In the genomic region with DNA sequence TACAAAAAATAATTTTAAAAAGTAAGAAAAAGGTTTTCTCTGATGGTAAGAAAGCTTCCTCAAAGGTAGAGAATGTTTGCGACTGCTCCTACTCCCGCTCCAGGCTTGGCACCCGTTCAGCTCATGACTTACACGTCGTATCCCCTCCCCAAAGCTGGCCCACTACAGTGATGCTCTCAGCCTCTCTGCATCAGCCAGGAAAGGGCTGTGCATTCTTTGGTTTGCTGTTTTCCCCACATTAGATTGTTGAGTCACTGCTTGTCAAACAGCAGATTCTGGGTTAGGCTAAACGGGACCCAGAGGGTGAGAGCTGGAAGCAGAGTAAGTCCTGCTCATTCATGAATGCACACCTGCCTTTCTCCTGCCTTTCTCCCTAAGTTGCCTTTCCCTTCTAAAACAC, we compare ENCODE assay signal across 19 cellular contexts. TPM values are rescaled to one million over a fixed set of nuclear protein-coding genes. Genes with fewer than 3 reads are reported as not detected.
DNase-seq lines count a peak whose midpoint lies in the region; TF ChIP-seq lines count a peak whose summit lies in the region.
"Had no signal": no experiment of that assay in that cellular context is flagged by ENCODE, and none has a peak within 500 bp of the region (broad histone marks: within the 10 kb centered on the region; RNA-seq: fewer than 3 reads in every experiment).

No MANE protein-coding gene starts in this region.

- no peak overlapping the region for H3K4me3 ChIP-seq in AG10803 (ENCODE audit: low read length)
- H3K4me3 ChIP-seq: heart left ventricle had no signal

- no peaks in the 10 kb centered on the region for H3K9me3 Mint-ChIP-seq in neural crest cell

- no peaks in the 10 kb centered on the region for H3K4me1 Mint-ChIP-seq in neural crest cell
- H3K4me1 Mint-ChIP-seq: activated B cell treated with CpG ODN at 0.5 μM for 24 hours had no signal

- H3K27ac Mint-ChIP-seq in neural crest cell (ENCODE audit: unreplicated experiment), result peak overlapping the region; percentile 78
- H3K27ac Mint-ChIP-seq: activated B cell treated with CpG ODN at 0.5 μM for 24 hours; activated CD8-positive, alpha-beta T cell treated with anti-CD3 and anti-CD28 coated beads for 36 hours; T-helper 1 cell treated with Interleukin-12 subunit alpha and Interleukin-12 subunit beta and Interleukin-4 antibody, amounts not matched to agents 30 μg/mL and 1 μg/mL, for 36 hours had no signal

- peak; percentile 61 for DNase-seq in AG10803 (ENCODE audit: low read depth)
- DNase-seq in RPMI7951 (ENCODE audit: low read depth), result peak; percentile 67
- peak; percentile 80 for DNase-seq in dermis blood vessel endothelial cell
- no peak for DNase-seq in neural crest cell (ENCODE audit: low read depth, low spot score)
- DNase-seq in inferior parietal cortex (ENCODE audit: extremely low spot score), result no peak
- no peak for DNase-seq in DMS53 (lab: John Stamatoyannopoulos, UW)
- no peak for DNase-seq in NCI-H187 treated with DMSO at 0.1 percent for 48 hours (lab: John Stamatoyannopoulos, UW)
- DNase-seq in cerebellum (ENCODE audit: low spot score), result no peak
- DNase-seq: ACHN; activated B cell treated with CpG ODN at 0.5 μM for 24 hours; activated CD8-positive, alpha-beta T cell treated with anti-CD3 and anti-CD28 coated beads for 36 hours; activated T-cell treated with anti-CD3 and anti-CD28 coated beads, Interleukin-2, amount 50 U/mL, for 4 hours; COR-L47; heart left ventricle; Karpas-422; left ventricle myocardium superior; NCI-H1092 treated with DMSO at 0.1 percent for 48 hours; Right ventricle myocardium superior had no signal

- H3K4me3 Mint-ChIP-seq in neural crest cell, result no peak overlapping the region
- H3K4me3 Mint-ChIP-seq: activated B cell treated with CpG ODN at 0.5 μM for 24 hours; activated CD8-positive, alpha-beta T cell treated with anti-CD3 and anti-CD28 coated beads for 36 hours; activated T-cell treated with anti-CD3 and anti-CD28 coated beads, Interleukin-2, amount 50 U/mL, for 4 hours; T-helper 1 cell treated with Interleukin-12 subunit alpha and Interleukin-12 subunit beta and Interleukin-4 antibody, amounts not matched to agents 30 μg/mL and 1 μg/mL, for 36 hours had no signal

- no peaks in the 10 kb centered on the region for H3K27me3 Mint-ChIP-seq in neural crest cell (ENCODE audit: low read depth)
- H3K27me3 Mint-ChIP-seq: activated B cell treated with CpG ODN at 0.5 μM for 24 hours; activated CD8-positive, alpha-beta T cell treated with anti-CD3 and anti-CD28 coated beads for 36 hours had no signal

- H3K36me3 Mint-ChIP-seq in neural crest cell (ENCODE audit: low read depth), result peaks cover 20% of the 10 kb centered on the region

- TF ChIP-seq CTCF in AG10803 (conservative IDR thresholded peaks at IDR 0.05; ENCODE audit: low read length) (no peak), neural crest cell (conservative IDR thresholded peaks at IDR 0.05) (no peak)

RNA-seq across cellular contexts. Expression of a gene that starts 54.7 kb away (rescaled TPM):
- 39.5 and 45.5 TPM in 2 replicates for total RNA-seq in RPMI7951 (2014; rRNA removed; shearing (Covaris generic))
- total RNA-seq in dermis blood vessel endothelial cell, result 40.6 and 70.3 TPM in 2 replicates
- 24.4 and 27.7 TPM in 2 replicates for total RNA-seq in neural crest cell
- total RNA-seq in cerebellum, result 35.0 TPM

Comparison
In these comparisons a context has a peak if more than half of its experiments do, and no peak if none do; other contexts are left out.
1. DNase-seq: peak in AG10803 (single experiment), RPMI7951 (single experiment) and dermis blood vessel endothelial cell (single experiment); none in neural crest cell (single experiment), inferior parietal cortex (single experiment), DMS53 (single experiment), NCI-H187 treated with DMSO at 0.1 percent for 48 hours (single experiment) and cerebellum (single experiment).